24 cellular contexts compared by ENCODE assay signal in genomic region chrX:114363346-114363745, GRCh38.
"Had no signal": no experiment of that assay in that cellular context is flagged by ENCODE, and none has a peak within 500 bp of the region (broad histone marks: within the 10 kb centered on the region; RNA-seq: fewer than 3 reads in every experiment).

No MANE protein-coding gene starts in this region.

- H3K9ac ChIP-seq: KMS-11, SK-N-SH had no signal

- ATAC-seq: K562, Panc1, T-cell had no signal

- H3K9me2 ChIP-seq: SK-N-SH had no signal

- H3K4me2 ChIP-seq: KMS-11, SK-N-SH had no signal

- H3K36me3 Mint-ChIP-seq: IgD-negative memory B cell, T-cell had no signal

- H3K27ac ChIP-seq: HL-60, KMS-11, RWPE1 had no signal

- H3K9me3 Mint-ChIP-seq: IgD-negative memory B cell, T-cell had no signal

- DNase-seq: Kasumi-1, MM.1S, NCI-H1092 treated with DMSO at 0.1 percent for 48 hours, NCI-H1436, NCI-H187, NCI-H2029, NCI-H2081 treated with DMSO at 0.1 percent for 48 hours, NCI-H2171, NCI-H226, NCI-H446, NCI-H510A, NCI-H524 treated with DMSO at 0.1 percent for 48 hours, NCI-H69, NCI-H774, SHP77, SK-N-SH, SW 1271, T-cell had no signal

- H3K27ac Mint-ChIP-seq: IgD-negative memory B cell, T-cell had no signal

- H3K4me1 Mint-ChIP-seq: IgD-negative memory B cell, T-cell had no signal

- H3K4me3 ChIP-seq: K562 had no signal

- H3K9me3 ChIP-seq: SK-N-SH had no signal

- H3K4me3 Mint-ChIP-seq: IgD-negative memory B cell, T-cell had no signal
